In the genomic region with DNA sequence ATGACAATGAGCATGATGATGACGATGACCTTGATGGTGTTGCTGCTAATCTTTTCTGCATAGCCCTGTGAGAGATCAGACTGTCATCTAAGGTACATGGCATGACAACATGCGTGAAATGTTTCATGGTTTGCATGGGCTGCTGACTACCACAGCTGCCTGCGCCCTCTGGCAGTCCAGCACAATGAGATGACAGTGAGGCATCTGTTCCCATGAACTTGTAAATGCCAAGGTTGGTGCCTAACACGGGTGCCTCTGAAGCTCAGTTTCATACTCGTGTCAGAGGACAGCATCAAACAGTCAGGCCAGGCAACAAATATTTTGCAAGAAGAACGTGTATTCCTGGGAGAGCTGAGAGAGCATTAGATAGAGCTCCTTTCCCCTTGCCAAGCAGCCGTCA, we compare ENCODE assay signal across 24 cellular contexts.
"Had no signal": no experiment of that assay in that cellular context is flagged by ENCODE, and none has a peak within 500 bp of the region (broad histone marks: within the 10 kb centered on the region; RNA-seq: fewer than 3 reads in every experiment).

No MANE protein-coding gene starts in this region.

- H3K4me3 ChIP-seq: heart right ventricle, hepatocyte, left lung, lower lobe of right lung, pancreas, sigmoid colon, smooth muscle cell, stomach, suprapubic skin, thoracic aorta, tibial artery, uterus had no signal

- ATAC-seq: heart right ventricle; left colon; left lung; lower lobe of right lung; naive thymus-derived CD8-positive, alpha-beta T cell; pancreas; right cardiac atrium; stimulated activated naive CD8-positive, alpha-beta T cell treated with anti-CD3 and anti-CD28 coated beads, Interleukin-15, Interleukin-2, amounts not matched to agents 100 U/mL and 50 U/mL, for 24 hours had no signal

- H3K9me3 Mint-ChIP-seq: naive thymus-derived CD8-positive, alpha-beta T cell; nephron progenitor cell; stimulated activated naive B cell treated with anti-CD40 and anti-IgM and Interleukin-4, amounts not matched to agents 10 μg/mL and 1 μg/mL and 100 μg/mL, for 72 hours; type B pancreatic cell had no signal

- H3K79me2 ChIP-seq: hepatocyte had no signal

- H3K27me3 ChIP-seq: hepatocyte, sigmoid colon, tibial artery, uterus had no signal

- H3K36me3 ChIP-seq: heart right ventricle, left lung, lower lobe of right lung, pancreas, sigmoid colon, stomach, suprapubic skin, thoracic aorta, tibial artery, uterus had no signal

- H3K9me3 ChIP-seq: heart right ventricle, left lung, lower lobe of right lung, pancreas, sigmoid colon, stomach, suprapubic skin, thoracic aorta, tibial artery, uterus had no signal

- DNase-seq: heart right ventricle; kidney; left colon; left lung; lower lobe of right lung; mammary epithelial cell; mesenchymal stem cell; naive thymus-derived CD8-positive, alpha-beta T cell; pancreas; right cardiac atrium; sigmoid colon; stimulated activated CD4-positive, alpha-beta T cell treated with anti-CD3 and anti-CD28 coated beads, Interleukin-1b, Interleukin-23, amount 100 ng/mL, for 48 hours; stimulated activated CD4-positive, alpha-beta T cell treated with anti-CD3 and anti-CD28 coated beads, Interleukin-4, amount 100 ng/mL, for 1 hour; stimulated activated naive B cell treated with anti-CD40 and anti-IgM and Interleukin-4, amounts not matched to agents 10 μg/mL and 1 μg/mL and 100 μg/mL, for 72 hours; stimulated activated naive CD8-positive, alpha-beta T cell treated with anti-CD3 and anti-CD28 coated beads, Interleukin-15, Interleukin-2, amounts not matched to agents 100 U/mL and 50 U/mL, for 24 hours; stomach; tibial artery; uterus had no signal

- H3K4me2 ChIP-seq: hepatocyte, smooth muscle cell had no signal

- H3K4me1 Mint-ChIP-seq: naive thymus-derived CD8-positive, alpha-beta T cell; nephron progenitor cell; stimulated activated naive B cell treated with anti-CD40 and anti-IgM and Interleukin-4, amounts not matched to agents 10 μg/mL and 1 μg/mL and 100 μg/mL, for 72 hours had no signal

- H3K27ac Mint-ChIP-seq: naive thymus-derived CD8-positive, alpha-beta T cell; nephron progenitor cell; stimulated activated naive B cell treated with anti-CD40 and anti-IgM and Interleukin-4, amounts not matched to agents 10 μg/mL and 1 μg/mL and 100 μg/mL, for 72 hours; type B pancreatic cell had no signal

- H3K4me3 Mint-ChIP-seq: naive thymus-derived CD8-positive, alpha-beta T cell; nephron progenitor cell; stimulated activated naive B cell treated with anti-CD40 and anti-IgM and Interleukin-4, amounts not matched to agents 10 μg/mL and 1 μg/mL and 100 μg/mL, for 72 hours; type B pancreatic cell had no signal

- H3K27ac ChIP-seq: heart right ventricle, hepatocyte, left lung, lower lobe of right lung, pancreas, sigmoid colon, stomach, suprapubic skin, thoracic aorta, tibial artery, uterus had no signal

- FAIRE-seq: kidney, pancreas had no signal

- H3K36me3 Mint-ChIP-seq: naive thymus-derived CD8-positive, alpha-beta T cell; stimulated activated naive B cell treated with anti-CD40 and anti-IgM and Interleukin-4, amounts not matched to agents 10 μg/mL and 1 μg/mL and 100 μg/mL, for 72 hours; type B pancreatic cell had no signal

- H3K4me1 ChIP-seq: heart right ventricle, left lung, lower lobe of right lung, pancreas, sigmoid colon, stomach, suprapubic skin, tibial artery, uterus had no signal

- H2AFZ ChIP-seq: hepatocyte had no signal
